Comparison of ENCODE assay signal across 13 cellular contexts in genomic region chr6:21305827-21306469, GRCh38.
A peak's percentile ranks its signal among the peaks of the same experiment; 100 is the strongest.
DNase-seq lines count a peak whose midpoint lies in the region; ATAC-seq and TF ChIP-seq lines count a peak whose summit lies in the region.
"Had no signal": no experiment of that assay in that cellular context is flagged by ENCODE, and none has a peak within 500 bp of the region (broad histone marks: within the 10 kb centered on the region; RNA-seq: fewer than 3 reads in every experiment).

No MANE protein-coding gene starts in this region.

- H3K4me1 ChIP-seq in HCT116 (ENCODE audit: control insufficient read depth in 1 of 2, insufficient read depth in 2 of 2, low read length in 2 of 2): no peaks in the 10 kb centered on the region
- no peaks in the 10 kb centered on the region for H3K4me1 ChIP-seq in fibroblast of lung (ENCODE audit: control insufficient read depth, extremely low read depth, insufficient read depth, low read length)

- H3K4me2 ChIP-seq in HCT116 (ENCODE audit: low read length) (no peak overlapping the region), fibroblast of lung (ENCODE audit: extremely low read depth, insufficient read depth, low read length) (no peak overlapping the region)

- BruUV-seq in HCT116 (replicated peaks; lab: Mats Ljungman, UMichigan): no TSS peak

- CTCF ChIA-PET in HCT116 (lab: Charles Lee): no interaction called here

- ATAC-seq in HCT116: no peak
- ATAC-seq in GM21515 (IDR thresholded peaks at IDR 0.05; ENCODE audit: unreplicated experiment): no peak
- ATAC-seq in left cardiac atrium: no peak
- ATAC-seq: activated CD8-positive, alpha-beta memory T cell treated with anti-CD3 and anti-CD28 coated beads, Interleukin-2, amount 10 ng/mL, durations not matched to agents 7 days and 5 days had no signal

- H4K20me1 ChIP-seq in HCT116 (ENCODE audit: insufficient read depth) (no peaks in the 10 kb centered on the region), fibroblast of lung (ENCODE audit: control insufficient read depth, extremely low read depth, insufficient read depth, low read length) (no peaks in the 10 kb centered on the region)

- DNase-seq in A172 (ENCODE audit: low spot score) (peak; percentile 8), HCT116 (ENCODE audit: low read depth, low spot score) (no peak), OCI-M1 (lab: John Stamatoyannopoulos, UW) (peak; percentile 86), fibroblast of lung (ENCODE audit: low read depth in 2 of 2) (peak; percentile 30 to 93), left cardiac atrium (no peak)
- DNase-seq in activated CD4-positive, alpha-beta T cell treated with anti-CD3 and anti-CD28 coated beads for 48 hours: no peak
- no peak for DNase-seq in NK-92 treated with Interleukin-12 subunit alpha and Interleukin-12 subunit beta, amount 100 ng/mL, for 24 hours (lab: John Stamatoyannopoulos, UW)
- DNase-seq: activated CD8-positive, alpha-beta memory T cell treated with anti-CD3 and anti-CD28 coated beads, Interleukin-2, amount 10 ng/mL, durations not matched to agents 7 days and 5 days; NCI-H1694 treated with DMSO at 0.1 percent for 48 hours; stimulated activated CD4-positive, alpha-beta T cell treated with anti-CD3 and anti-CD28 coated beads, Interleukin-12 subunit alpha, Interleukin-12 subunit beta, amount 100 ng/mL, for 4 hours; stimulated activated naive CD4-positive, alpha-beta T cell treated with Interleukin-2 at 50 U/mL for 16 hours had no signal

- intact Hi-C loops in HCT116 (cut with micrococcal nuclease) (loop anchor here (10.0 kb wide), 1 partner anchor 431 kb away; no protein-coding TSS in a partner anchor), left cardiac atrium (cut with DNase I) (no loop called here)

- H3K27ac ChIP-seq in HCT116 (ENCODE audit: low read depth, low read length): no peak overlapping the region
- H3K27ac ChIP-seq in fibroblast of lung (ENCODE audit: insufficient read depth, low read length): no peak overlapping the region
- H3K27ac ChIP-seq: C4-2B had no signal

- POLR2A ChIA-PET in HCT116 (lab: Charles Lee): no interaction called here

- H3K9ac ChIP-seq in HCT116 (ENCODE audit: low read length): no peak overlapping the region
- no peak overlapping the region for H3K9ac ChIP-seq in fibroblast of lung (ENCODE audit: insufficient read depth, low read length)

- H3K27me3 ChIP-seq in HCT116 (ENCODE audit: insufficient read depth, low read length) (no peaks in the 10 kb centered on the region), fibroblast of lung (ENCODE audit: control insufficient read depth, insufficient read depth, low read length) (no peaks in the 10 kb centered on the region)

- TF ChIP-seq CTCF in HCT116 (IDR thresholded peaks at IDR 0.05 in 2 of 3, conservative IDR thresholded peaks at IDR 0.05 in 1 of 3; ENCODE audit: borderline replicate concordance in 1 of 3, insufficient read depth in 1 of 3, low read depth in 2 of 3, low read length in 2 of 3) (peak in 1 of 3 experiments; percentile 13; a peak in 1 of 6 replicates), fibroblast of lung (conservative IDR thresholded peaks at IDR 0.05 in 1 of 2, IDR thresholded peaks at IDR 0.05 in 1 of 2; ENCODE audit: low read depth in 1 of 2, low read length in 2 of 2) (peak; percentile 30 to 59)

- H2AFZ ChIP-seq in HCT116 (ENCODE audit: low read depth, low read length, poor library complexity, severe bottlenecking): peak overlapping the region; percentile 26
- H2AFZ ChIP-seq in fibroblast of lung (ENCODE audit: low read length): no peak overlapping the region

- peak; percentile 31; the same call in 1 of the 2 replicates for TF ChIP-seq RAD21 in HCT116 (IDR thresholded peaks at IDR 0.05; ENCODE audit: low read depth)

- no peaks in the 10 kb centered on the region for H3K79me2 ChIP-seq in HCT116 (ENCODE audit: insufficient read depth, low read length)
- no peaks in the 10 kb centered on the region for H3K79me2 ChIP-seq in fibroblast of lung (ENCODE audit: control insufficient read depth, insufficient read depth, low read length)

- no peaks in the 10 kb centered on the region for H3K9me2 ChIP-seq in HCT116 (ENCODE audit: insufficient read depth)

- H3K4me3 ChIP-seq in HCT116 (replicated peaks in 1 of 2; ENCODE audit: low read depth in 1 of 2, low read length in 2 of 2) (no peak overlapping the region), fibroblast of lung (replicated peaks in 1 of 4; ENCODE audit: control extremely low read depth in 1 of 4, insufficient read depth in 1 of 4, low read depth in 3 of 4, low read length in 4 of 4) (no peak overlapping the region)

- peaks cover 0 to 3% of the 10 kb centered on the region in 2 experiments; a peak in 1 of 4 replicates for H3K9me3 ChIP-seq in HCT116 (ENCODE audit: control insufficient read depth in 1 of 2, insufficient read depth in 1 of 2, low read depth in 1 of 2, low read length in 2 of 2)
- H3K9me3 ChIP-seq in fibroblast of lung (ENCODE audit: control insufficient read depth, insufficient read depth, low read depth, low read length): no peaks in the 10 kb centered on the region

- RAD21 ChIA-PET in HCT116 (lab: Charles Lee; ENCODE audit: low non-redundant PET in 1 of 2, low total read pairs in 2 of 2, uncharacterized antibody in 2 of 2, unreplicated experiment in 2 of 2): no interaction called here

- TF ChIP-seq POLR2A in HCT116 (IDR thresholded peaks at IDR 0.05; ENCODE audit: borderline replicate concordance, extremely low read depth, insufficient read depth, insufficient read length): no peak

- H3K36me3 ChIP-seq in HCT116 (ENCODE audit: control insufficient read depth in 1 of 2, insufficient read depth in 2 of 2, low read length in 2 of 2) (no peaks in the 10 kb centered on the region), fibroblast of lung (ENCODE audit: control insufficient read depth, insufficient read depth, low read length) (no peaks in the 10 kb centered on the region)

TF ChIP-seq in HCT116, 20 proteins besides CTCF, POLR2A, EP300 and RAD21:
- TF ChIP-seq ZFX (IDR thresholded peaks at IDR 0.05): no peak
- TF ChIP-seq EZH2phosphoT487 (IDR thresholded peaks at IDR 0.05; ENCODE audit: borderline replicate concordance): no peak
- no peak for TF ChIP-seq EGR1 (IDR thresholded peaks at IDR 0.05; ENCODE audit: low read depth)
- TF ChIP-seq, protein P1, sequence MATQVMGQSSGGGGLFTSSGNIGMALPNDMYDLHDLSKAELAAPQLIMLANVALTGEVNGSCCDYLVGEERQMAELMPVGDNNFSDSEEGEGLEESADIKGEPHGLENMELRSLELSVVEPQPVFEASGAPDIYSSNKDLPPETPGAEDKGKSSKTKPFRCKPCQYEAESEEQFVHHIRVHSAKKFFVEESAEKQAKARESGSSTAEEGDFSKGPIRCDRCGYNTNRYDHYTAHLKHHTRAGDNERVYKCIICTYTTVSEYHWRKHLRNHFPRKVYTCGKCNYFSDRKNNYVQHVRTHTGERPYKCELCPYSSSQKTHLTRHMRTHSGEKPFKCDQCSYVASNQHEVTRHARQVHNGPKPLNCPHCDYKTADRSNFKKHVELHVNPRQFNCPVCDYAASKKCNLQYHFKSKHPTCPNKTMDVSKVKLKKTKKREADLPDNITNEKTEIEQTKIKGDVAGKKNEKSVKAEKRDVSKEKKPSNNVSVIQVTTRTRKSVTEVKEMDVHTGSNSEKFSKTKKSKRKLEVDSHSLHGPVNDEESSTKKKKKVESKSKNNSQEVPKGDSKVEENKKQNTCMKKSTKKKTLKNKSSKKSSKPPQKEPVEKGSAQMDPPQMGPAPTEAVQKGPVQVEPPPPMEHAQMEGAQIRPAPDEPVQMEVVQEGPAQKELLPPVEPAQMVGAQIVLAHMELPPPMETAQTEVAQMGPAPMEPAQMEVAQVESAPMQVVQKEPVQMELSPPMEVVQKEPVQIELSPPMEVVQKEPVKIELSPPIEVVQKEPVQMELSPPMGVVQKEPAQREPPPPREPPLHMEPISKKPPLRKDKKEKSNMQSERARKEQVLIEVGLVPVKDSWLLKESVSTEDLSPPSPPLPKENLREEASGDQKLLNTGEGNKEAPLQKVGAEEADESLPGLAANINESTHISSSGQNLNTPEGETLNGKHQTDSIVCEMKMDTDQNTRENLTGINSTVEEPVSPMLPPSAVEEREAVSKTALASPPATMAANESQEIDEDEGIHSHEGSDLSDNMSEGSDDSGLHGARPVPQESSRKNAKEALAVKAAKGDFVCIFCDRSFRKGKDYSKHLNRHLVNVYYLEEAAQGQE (IDR thresholded peaks at IDR 0.05; ENCODE audit: low read depth): no peak
- TF ChIP-seq TCF7L2 (IDR thresholded peaks at IDR 0.05; ENCODE audit: borderline replicate concordance, extremely low read depth, insufficient read depth, insufficient read length): peak; percentile 14
- no peak for TF ChIP-seq SIN3A (IDR thresholded peaks at IDR 0.05; ENCODE audit: low read depth)
- TF ChIP-seq, protein P2, sequence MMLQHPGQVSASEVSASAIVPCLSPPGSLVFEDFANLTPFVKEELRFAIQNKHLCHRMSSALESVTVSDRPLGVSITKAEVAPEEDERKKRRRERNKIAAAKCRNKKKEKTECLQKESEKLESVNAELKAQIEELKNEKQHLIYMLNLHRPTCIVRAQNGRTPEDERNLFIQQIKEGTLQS (IDR thresholded peaks at IDR 0.05): 0 out of 2 replicates have a peak, but pooled peaks have one; percentile 14
- TF ChIP-seq CEBPB (IDR thresholded peaks at IDR 0.05; ENCODE audit: low read depth): peak; percentile 96
- no peak for TF ChIP-seq ZNF274 (IDR thresholded peaks at IDR 0.05; ENCODE audit: low read depth, low read length)

Comparison
In these comparisons a context has a peak if more than half of its experiments do, and no peak if none do; other contexts are left out.
1. DNase-seq: peak in A172 (single experiment), OCI-M1 (single experiment) and fibroblast of lung (2 of 2); none in HCT116 (single experiment), left cardiac atrium (single experiment), activated CD4-positive, alpha-beta T cell treated with anti-CD3 and anti-CD28 coated beads for 48 hours (single experiment) and NK-92 treated with Interleukin-12 subunit alpha and Interleukin-12 subunit beta, amount 100 ng/mL, for 24 hours (single experiment).